8 cellular contexts compared by ENCODE assay signal in genomic region chr9:121281614-121282291, GRCh38. TPM values are rescaled to one million over a fixed set of nuclear protein-coding genes. Genes with fewer than 3 reads are reported as not detected.
DNase-seq lines count a peak whose midpoint lies in the region; ATAC-seq and TF ChIP-seq lines count a peak whose summit lies in the region.

No MANE protein-coding gene starts in this region.

- H3K4me1 ChIP-seq in fibroblast of lung (ENCODE audit: control insufficient read depth, extremely low read depth, insufficient read depth, low read length), result peaks cover 63% of the 10 kb centered on the region

- H3K79me2 ChIP-seq in fibroblast of lung (ENCODE audit: control insufficient read depth, insufficient read depth, low read length), result peaks cover 32% of the 10 kb centered on the region

- H2AFZ ChIP-seq in fibroblast of lung (ENCODE audit: low read length), result no peak overlapping the region

- H3K4me3 ChIP-seq in fibroblast of lung (replicated peaks in 1 of 4; ENCODE audit: control extremely low read depth in 1 of 4, insufficient read depth in 1 of 4, low read depth in 3 of 4, low read length in 4 of 4), result no peak overlapping the region

- TF ChIP-seq CTCF in fibroblast of lung (conservative IDR thresholded peaks at IDR 0.05 in 1 of 2, IDR thresholded peaks at IDR 0.05 in 1 of 2; ENCODE audit: low read depth in 1 of 2, low read length in 2 of 2) (no peak), osteocyte (IDR thresholded peaks at IDR 0.05) (no peak)

- H3K27me3 ChIP-seq in fibroblast of lung (ENCODE audit: control insufficient read depth, insufficient read depth, low read length), result no peaks in the 10 kb centered on the region

- H3K4me1 Mint-ChIP-seq in osteocyte (ENCODE audit: unreplicated experiment), result peaks cover 84% of the 10 kb centered on the region

- no peaks in the 10 kb centered on the region for H3K9me3 Mint-ChIP-seq in osteocyte (ENCODE audit: unreplicated experiment)

- no peaks in the 10 kb centered on the region for H4K20me1 ChIP-seq in fibroblast of lung (ENCODE audit: control insufficient read depth, extremely low read depth, insufficient read depth, low read length)

- peak overlapping the region; percentile 54 for H3K27ac Mint-ChIP-seq in osteocyte (ENCODE audit: unreplicated experiment)

- ATAC-seq in HG02870 (IDR thresholded peaks at IDR 0.05; ENCODE audit: unreplicated experiment) (no peak), HG03196 (IDR thresholded peaks at IDR 0.05; ENCODE audit: unreplicated experiment) (no peak), HG03108 (IDR thresholded peaks at IDR 0.05; ENCODE audit: unreplicated experiment) (no peak)

- H3K27me3 Mint-ChIP-seq in osteocyte (ENCODE audit: unreplicated experiment), result no peaks in the 10 kb centered on the region

- H3K36me3 ChIP-seq in fibroblast of lung (ENCODE audit: control insufficient read depth, insufficient read depth, low read length), result peaks cover 2% of the 10 kb centered on the region

- H3K36me3 Mint-ChIP-seq in osteocyte (ENCODE audit: unreplicated experiment), result peaks cover 21% of the 10 kb centered on the region

- H3K9me3 ChIP-seq in fibroblast of lung (ENCODE audit: control insufficient read depth, insufficient read depth, low read depth, low read length), result no peaks in the 10 kb centered on the region

- no peak overlapping the region for H3K4me3 Mint-ChIP-seq in osteocyte (ENCODE audit: unreplicated experiment)

- H3K27ac ChIP-seq in fibroblast of lung (ENCODE audit: insufficient read depth, low read length), result peak overlapping the region; percentile 81

- DNase-seq in DMS 273 treated with DMSO at 0.1 percent for 48 hours (lab: John Stamatoyannopoulos, UW) (peak; percentile 24), NCI-H748 (lab: John Stamatoyannopoulos, UW; ENCODE audit: unreplicated experiment) (peak; percentile 72), fibroblast of lung (ENCODE audit: low read depth in 2 of 2) (peak; percentile 64 to 85), osteocyte (ENCODE audit: extremely low spot score, unreplicated experiment) (no peak), foreskin melanocyte (no peak)

- H3K9ac ChIP-seq in fibroblast of lung (ENCODE audit: insufficient read depth, low read length), result no peak overlapping the region

- peak overlapping the region; percentile 28 for H3K4me2 ChIP-seq in fibroblast of lung (ENCODE audit: extremely low read depth, insufficient read depth, low read length)

RNA-seq across cellular contexts. Expression of gene GSN, which starts 13.8 kb away (rescaled TPM):
- total RNA-seq in fibroblast of lung (326 and 588 TPM in 2 replicates), osteocyte (235 and 249 TPM in 2 replicates)
- 388 and 432 TPM in 2 replicates for polyA plus RNA-seq in fibroblast of lung
- polyA plus RNA-seq in fibroblast of lung (2012), result 328 and 371 TPM in 2 replicates
- polyA minus RNA-seq in fibroblast of lung (ENCODE audit: low replicate concordance), result 613 and 774 TPM in 2 replicates

Comparison
In these comparisons a context has a peak if more than half of its experiments do, and no peak if none do; other contexts are left out.
1. DNase-seq: peak in DMS 273 treated with DMSO at 0.1 percent for 48 hours (single experiment), NCI-H748 (single experiment) and fibroblast of lung (2 of 2); none in osteocyte (single experiment) and foreskin melanocyte (single experiment).